In genomic region chr1:151534662-151535278, GRCh38 we compare ENCODE assay signal across 8 cellular contexts. TPM values are rescaled to one million over a fixed set of nuclear protein-coding genes. Genes with fewer than 3 reads are reported as not detected.
DNase-seq lines count a peak whose midpoint lies in the region; ATAC-seq and TF ChIP-seq lines count a peak whose summit lies in the region.

No MANE protein-coding gene starts in this region.

- no peaks in the 10 kb centered on the region for H3K27me3 ChIP-seq in SJSA1 (replicated peaks)
- H3K27me3 ChIP-seq in gastroesophageal sphincter, result no peaks in the 10 kb centered on the region
- no peaks in the 10 kb centered on the region for H3K27me3 ChIP-seq in uterus

- ATAC-seq in gastroesophageal sphincter, result peak; percentile 65
- no peak for ATAC-seq in HG02763 (IDR thresholded peaks at IDR 0.05; ENCODE audit: unreplicated experiment)

- TF ChIP-seq EP300 in gastroesophageal sphincter (IDR thresholded peaks at IDR 0.05), result no peak

- DNase-seq in DMS53 (lab: John Stamatoyannopoulos, UW), result peak; percentile 82
- peak; percentile 59 for DNase-seq in KG1 (lab: John Stamatoyannopoulos, UW)
- DNase-seq in SJSA1 (ENCODE audit: low read depth in 1 of 2, low spot score in 2 of 2), result peak; percentile 67 to 80
- DNase-seq in activated effector memory CD4-positive, alpha-beta T cell treated with anti-CD3 and anti-CD28 coated beads, Interleukin-2, amount 50 U/mL, for 16 hours, result peak; percentile 92
- peak; percentile 68 for DNase-seq in pons (ENCODE audit: low spot score)
- DNase-seq in uterus, result peak; percentile 61 to 70

- H3K9me3 ChIP-seq in SJSA1 (replicated peaks) (no peaks in the 10 kb centered on the region), gastroesophageal sphincter (no peaks in the 10 kb centered on the region), uterus (no peaks in the 10 kb centered on the region)

- peaks cover 45% of the 10 kb centered on the region for H3K4me1 ChIP-seq in SJSA1 (replicated peaks)
- H3K4me1 ChIP-seq in gastroesophageal sphincter, result peaks cover 0 to 8% (median 0%) of the 10 kb centered on the region in 3 donors
- H3K4me1 ChIP-seq in uterus, result no peaks in the 10 kb centered on the region

- H3K4me3 ChIP-seq in SJSA1, result no peak overlapping the region
- H3K4me3 ChIP-seq in gastroesophageal sphincter, result no peak overlapping the region
- no peak overlapping the region for H3K4me3 ChIP-seq in uterus

- TF ChIP-seq CTCF in gastroesophageal sphincter (IDR thresholded peaks at IDR 0.05) (peak in 3 of 4 experiments; percentile 70 to 91 (median 76)), uterus (IDR thresholded peaks at IDR 0.05) (peak; percentile 60 to 69 (median 66))

- 8 to 72% methylated on average over 4 to 5 of the region's 12 CpGs for WGBS in gastroesophageal sphincter (ENCODE audit: low coverage in 1 of 2), 2 donors

- intact Hi-C loops in uterus (cut with DNase I; ENCODE audit: low total_unique reads), result no loop called here

- TF ChIP-seq POLR2A in gastroesophageal sphincter (IDR thresholded peaks at IDR 0.05), result no peak
- no peak for TF ChIP-seq POLR2A in uterus (IDR thresholded peaks at IDR 0.05)

- no peak overlapping the region for H3K27ac ChIP-seq in SJSA1
- H3K27ac ChIP-seq in gastroesophageal sphincter, result no peak overlapping the region
- H3K27ac ChIP-seq in uterus, result no peak overlapping the region

- H3K36me3 ChIP-seq in SJSA1, result no peaks in the 10 kb centered on the region
- no peaks in the 10 kb centered on the region for H3K36me3 ChIP-seq in gastroesophageal sphincter
- no peaks in the 10 kb centered on the region for H3K36me3 ChIP-seq in uterus

RNA-seq across cellular contexts. Expression of gene TUFT1, which starts 5.3 kb away (rescaled TPM):
- total RNA-seq in SJSA1 (2014; rRNA removed; shearing (Covaris generic)), result 36.9 and 46.0 TPM in 2 replicates
- total RNA-seq in gastroesophageal sphincter (10 to 100 TPM; 15.1 to 20.4 (median 17.5) TPM), uterus (1 to 10 TPM in 3 of 4 donors, under 1 TPM in 1; 0.29 to 7.3 (median 5.0) TPM)

RNA-seq across cellular contexts. Expression of gene CGN, which starts 23.6 kb away (rescaled TPM):
- total RNA-seq in SJSA1 (2014; rRNA removed; shearing (Covaris generic)), result 0.26 and 1.2 TPM in 2 replicates
- total RNA-seq in gastroesophageal sphincter, result 1 to 10 TPM in 1 of 4 donors, under 1 TPM in 3; 0.13 to 2.2 (median 0.29) TPM
- 1 to 10 TPM in 2 of 4 donors, under 1 TPM in 2; under 0.01 to 7.3 (median 0.85) TPM for total RNA-seq in uterus
